27 cellular contexts compared by ENCODE assay signal in genomic region chr4:10861036-10861435, GRCh38.
"Had no signal": no experiment of that assay in that cellular context is flagged by ENCODE, and none has a peak within 500 bp of the region (broad histone marks: within the 10 kb centered on the region; RNA-seq: fewer than 3 reads in every experiment).

No MANE protein-coding gene starts in this region.

- H2AFZ ChIP-seq: parathyroid adenoma had no signal

- H3K27me3 ChIP-seq: neutrophil, right lobe of liver, sigmoid colon, stomach, thyroid gland, tibial nerve, upper lobe of right lung, vagina had no signal

- DNase-seq: naive thymus-derived CD8-positive, alpha-beta T cell; nephron progenitor cell; nucleus accumbens; ovary; posterior cingulate gyrus; psoas muscle; right cardiac atrium; right lobe of liver; sigmoid colon; small intestine; stimulated activated CD4-positive, alpha-beta T cell treated with anti-CD3 and anti-CD28 coated beads, Interleukin-15, amount 100 ng/mL, for 24 hours; stimulated activated CD4-positive, alpha-beta T cell treated with anti-CD3 and anti-CD28 coated beads, Interleukin-2, amount 100 ng/mL, for 24 hours; stimulated activated CD4-positive, alpha-beta T cell treated with anti-CD3 and anti-CD28 coated beads, Interleukin-2, amount 100 ng/mL, for 48 hours; stimulated activated CD4-positive, alpha-beta T cell treated with anti-CD3 and anti-CD28 coated beads, Interleukin-4, amount 100 ng/mL, for 24 hours; stimulated activated naive B cell treated with anti-CD40 and anti-IgM and Interleukin-4, amounts not matched to agents 10 μg/mL and 1 μg/mL and 100 μg/mL, for 72 hours; stimulated activated naive CD4-positive, alpha-beta T cell treated with Interleukin-2 at 50 U/mL for 16 hours; stomach; thyroid gland; upper lobe of right lung had no signal

- H3K79me2 ChIP-seq: parathyroid adenoma had no signal

- H3K9ac ChIP-seq: parathyroid adenoma had no signal

- H3K36me3 ChIP-seq: neutrophil, ovary, right lobe of liver, sigmoid colon, stomach, thoracic aorta, thyroid gland, tibial nerve, upper lobe of right lung, vagina had no signal

- ATAC-seq: naive thymus-derived CD8-positive, alpha-beta T cell; natural killer cell treated with Interleukin-12 subunit alpha and Interleukin-12 subunit beta and Interleukin-15 and Interleukin-18, amount 100 ng/mL, for 72 hours; psoas muscle; right cardiac atrium; right lobe of liver; stimulated activated effector memory CD8-positive, alpha-beta T cell treated with anti-CD3 and anti-CD28 coated beads, Interleukin-12 subunit alpha, Interleukin-12 subunit beta, amount 100 ng/mL, for 72 hours; stimulated activated naive B cell treated with anti-CD40 and anti-IgM and Interleukin-4, amounts not matched to agents 10 μg/mL and 1 μg/mL and 100 μg/mL, for 72 hours; upper lobe of right lung had no signal

- H3K27ac ChIP-seq: neutrophil, ovary, parathyroid adenoma, psoas muscle, right lobe of liver, sigmoid colon, stomach, thoracic aorta, thyroid gland, tibial nerve, upper lobe of right lung, vagina had no signal

- H3K9me3 ChIP-seq: neutrophil, right lobe of liver, sigmoid colon, thyroid gland, vagina had no signal

- FAIRE-seq: urothelium cell line had no signal

- H3K4me3 ChIP-seq: ovary, psoas muscle, right lobe of liver, sigmoid colon, stomach, thoracic aorta, thyroid gland, tibial nerve, upper lobe of right lung, vagina had no signal

- H3K4me1 ChIP-seq: parathyroid adenoma, psoas muscle, right lobe of liver, sigmoid colon, stomach, thyroid gland, tibial nerve, upper lobe of right lung, vagina had no signal
